ENCODE assay signal across 1 cellular context in genomic region chr22:30676565-30676964, GRCh38.
TF ChIP-seq lines count a peak whose summit lies in the region.

No MANE protein-coding gene starts in this region.

TF ChIP-seq in K562, 482 proteins besides CTCF, POLR2A, EP300 and RAD21:
- TF ChIP-seq NFIC (IDR thresholded peaks at IDR 0.05) (peak; percentile 59), KDM1A (IDR thresholded peaks at IDR 0.05) (peak; percentile 72 to 82; a peak in 3 of 4 replicates)
